8 cellular contexts compared by ENCODE assay signal in genomic region chr3:108090701-108091497, GRCh38.
DNase-seq lines count a peak whose midpoint lies in the region; ATAC-seq lines count a peak whose summit lies in the region.

TSS of gene CD47 (minus strand) at chr3:108091031. CDS start at chr3:108090908, 123 bp downstream.

- H3K4me1 Mint-ChIP-seq in central memory CD8-positive, alpha-beta T cell = peaks cover 32% of the 10 kb centered on the region

- no peaks in the 10 kb centered on the region for H3K27me3 Mint-ChIP-seq in central memory CD8-positive, alpha-beta T cell

- H3K36me3 Mint-ChIP-seq in central memory CD8-positive, alpha-beta T cell (ENCODE audit: insufficient read depth) = peaks cover 25% of the 10 kb centered on the region

- peak; percentile 100 for DNase-seq in AG08396 (ENCODE audit: low spot score)
- peak; percentile 41 for DNase-seq in NCI-H345 treated with DMSO at 0.1 percent for 48 hours (lab: John Stamatoyannopoulos, UW; ENCODE audit: unreplicated experiment)
- peak; percentile 99 for DNase-seq in activated CD4-positive, CD25-positive, alpha-beta regulatory T cell treated with anti-CD3 and anti-CD28 coated beads, Interleukin-2, amount 50 U/mL, for 72 hours
- peak; percentile 94 to 95 for DNase-seq in central memory CD8-positive, alpha-beta T cell (ENCODE audit: low spot score in 2 of 2)
- DNase-seq in islet precursor cell = peak; percentile 96
- peak; percentile 96 for DNase-seq in stimulated activated CD4-positive, alpha-beta T cell treated with anti-CD3 and anti-CD28 coated beads, Interleukin-12 subunit alpha, Interleukin-12 subunit beta, amount 100 ng/mL, for 4 hours

- peaks cover 6% of the 10 kb centered on the region for H3K9me3 Mint-ChIP-seq in central memory CD8-positive, alpha-beta T cell

- peak within 1 kb of the TSS; percentile 96 for H3K4me3 Mint-ChIP-seq in central memory CD8-positive, alpha-beta T cell

- ATAC-seq in GM19025 (IDR thresholded peaks at IDR 0.05; ENCODE audit: low read depth, unreplicated experiment) = peak; percentile 69
- peak; percentile 70 for ATAC-seq in HG03280 (IDR thresholded peaks at IDR 0.05; ENCODE audit: unreplicated experiment)
- peak; percentile 80 for ATAC-seq in central memory CD8-positive, alpha-beta T cell (replicated peaks; ENCODE audit: extremely low read depth, poor library complexity, severe bottlenecking)

- H3K27ac Mint-ChIP-seq in central memory CD8-positive, alpha-beta T cell (ENCODE audit: low read depth) = peak within 1 kb of the TSS; percentile 99

Comparison
In these comparisons a context has a peak if more than half of its experiments do, and no peak if none do; other contexts are left out.
1. Peak in every context shown above with its lines: DNase-seq and ATAC-seq.
2. DNase-seq: peak in every context shown above with its lines; median percentile 100 in AG08396; 99 in activated CD4-positive, CD25-positive, alpha-beta regulatory T cell treated with anti-CD3 and anti-CD28 coated beads, Interleukin-2, amount 50 U/mL, for 72 hours; 96 in islet precursor cell; 96 in stimulated activated CD4-positive, alpha-beta T cell treated with anti-CD3 and anti-CD28 coated beads, Interleukin-12 subunit alpha, Interleukin-12 subunit beta, amount 100 ng/mL, for 4 hours; 94 in central memory CD8-positive, alpha-beta T cell; 41 in NCI-H345 treated with DMSO at 0.1 percent for 48 hours.